Comparison of ENCODE assay signal across 17 cellular contexts in the genomic region with DNA sequence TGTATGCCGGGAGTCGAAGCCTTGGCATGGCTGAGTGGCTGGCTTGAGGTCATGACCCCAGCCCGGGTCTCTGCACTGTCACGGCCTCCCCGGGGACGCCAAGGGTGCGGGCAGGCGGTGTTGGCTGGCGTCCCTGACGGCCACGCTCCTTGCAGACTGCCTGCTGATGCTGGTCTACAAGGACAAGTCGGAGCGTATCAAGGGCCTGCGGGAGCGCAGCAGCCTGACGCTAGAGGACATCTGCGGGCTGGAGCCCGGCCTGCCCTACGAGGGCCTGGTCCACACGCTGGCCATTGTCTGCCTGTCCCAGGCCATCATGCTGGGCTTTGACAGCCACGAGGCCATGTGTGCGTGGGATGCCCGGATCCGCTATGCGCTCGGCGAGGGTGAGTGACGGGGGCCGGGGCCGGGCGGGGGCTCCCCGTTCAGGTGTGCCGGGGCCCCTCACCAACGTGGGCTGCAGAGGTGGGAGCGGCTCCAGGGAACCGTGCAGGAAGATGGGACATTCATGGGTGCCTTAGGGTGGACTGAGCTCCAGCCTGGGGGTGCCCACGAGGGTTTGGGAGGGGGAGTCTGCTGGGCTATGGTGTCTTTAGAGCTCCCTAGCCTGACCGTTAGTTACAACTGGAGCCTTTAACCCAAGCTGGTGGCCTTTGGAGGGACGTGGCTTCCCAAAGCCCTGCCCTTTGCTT. TPM values are rescaled to one million over a fixed set of nuclear protein-coding genes. Genes with fewer than 3 reads are reported as not detected.
A peak's percentile ranks its signal among the peaks of the same experiment; 100 is the strongest.
DNase-seq lines count a peak whose midpoint lies in the region; ATAC-seq and TF ChIP-seq lines count a peak whose summit lies in the region.
"Had no signal": no experiment of that assay in that cellular context is flagged by ENCODE, and none has a peak within 500 bp of the region (broad histone marks: within the 10 kb centered on the region; RNA-seq: fewer than 3 reads in every experiment).

No MANE protein-coding gene starts in this region.

- no peak overlapping the region for H3K23ac ChIP-seq in mesenchymal stem cell (ENCODE audit: low read length in 2 of 2)

- TF ChIP-seq POLR2A in gastrocnemius medialis (IDR thresholded peaks at IDR 0.05) = no peak

- H2BK5ac ChIP-seq in mesenchymal stem cell (ENCODE audit: low read depth, low read length, poor library complexity, severe bottlenecking) = no peak overlapping the region

- no peaks in the 10 kb centered on the region for H3K9me3 Mint-ChIP-seq in glutamatergic neuron (ENCODE audit: unreplicated experiment)

- no peak overlapping the region for H3K4me3 Mint-ChIP-seq in glutamatergic neuron (ENCODE audit: unreplicated experiment)

- H3K79me1 ChIP-seq in mesenchymal stem cell (replicated peaks; ENCODE audit: low read length, poor library complexity, severe bottlenecking) = no peaks in the 10 kb centered on the region

- no peak overlapping the region for H2AFZ ChIP-seq in mesenchymal stem cell (ENCODE audit: low read depth, low read length)
- H2AFZ ChIP-seq: GM23248 had no signal

- H3K4me2 ChIP-seq in mesenchymal stem cell (ENCODE audit: low read length, poor library complexity, severe bottlenecking) = no peak overlapping the region

- no peak overlapping the region for H2BK15ac ChIP-seq in mesenchymal stem cell (ENCODE audit: low read depth, poor library complexity, severe bottlenecking)

- in situ Hi-C loops in gastrocnemius medialis (cut with MboI; ENCODE audit: low sequenced_read_pairs in 4 of 4) = loop anchor here in 1 of 4 donors (25.0 kb wide), 1 partner anchor 261 kb away; no protein-coding TSS in a partner anchor

- H2BK120ac ChIP-seq in mesenchymal stem cell (ENCODE audit: low read depth, low read length) = no peak overlapping the region

- no peak overlapping the region for H3K14ac ChIP-seq in mesenchymal stem cell (ENCODE audit: low read length in 2 of 2)

- H3K27ac Mint-ChIP-seq in glutamatergic neuron (ENCODE audit: unreplicated experiment) = no peak overlapping the region

- peak overlapping the region; percentile 52 for H4K91ac ChIP-seq in mesenchymal stem cell (ENCODE audit: low read length)

- H3K9ac ChIP-seq in mesenchymal stem cell (ENCODE audit: low read length) = no peak overlapping the region
- H3K9ac ChIP-seq: GM23248 had no signal

- no peak overlapping the region for H3K18ac ChIP-seq in mesenchymal stem cell (ENCODE audit: low read depth in 1 of 2, low read length in 2 of 2)

- H3K4me3 ChIP-seq in WERI-Rb-1 (ENCODE audit: low read depth, low read length) (no peak overlapping the region), mesenchymal stem cell (ENCODE audit: insufficient read depth in 1 of 2, low read depth in 1 of 2, low read length in 2 of 2) (no peak overlapping the region), gastrocnemius medialis (no peak overlapping the region)
- H3K4me3 ChIP-seq: GM23248 had no signal

- DNase-seq in WERI-Rb-1 (peak; percentile 6), glutamatergic neuron (peak; percentile 14), mesenchymal stem cell (no peak), gastrocnemius medialis (peak in 1 of 2 donors; percentile 71)
- DNase-seq: DMS153; EL; GM23248; KG1; NCI-H1092; NCI-H226; NCI-H526 treated with DMSO at 0.1 percent for 48 hours; NK-92 treated with Interleukin-12 subunit alpha and Interleukin-12 subunit beta, amount 100 ng/mL, for 24 hours had no signal

- no peak overlapping the region for H2BK12ac ChIP-seq in mesenchymal stem cell (ENCODE audit: low read length in 2 of 2)

- peaks cover 1% of the 10 kb centered on the region for H3K4me1 Mint-ChIP-seq in glutamatergic neuron (ENCODE audit: low read depth, unreplicated experiment)

- no peak overlapping the region for H3K27ac ChIP-seq in WERI-Rb-1
- H3K27ac ChIP-seq in mesenchymal stem cell (ENCODE audit: low read length, poor library complexity, severe bottlenecking) = no peak overlapping the region
- peak overlapping the region; percentile 6 to 74 (median 53) for H3K27ac ChIP-seq in gastrocnemius medialis
- H3K27ac ChIP-seq: GM23248, RWPE1 had no signal

- no peak overlapping the region for H4K8ac ChIP-seq in mesenchymal stem cell (ENCODE audit: low read length)

- H3K36me3 Mint-ChIP-seq in glutamatergic neuron (ENCODE audit: unreplicated experiment) = no peaks in the 10 kb centered on the region

- peaks cover 5% of the 10 kb centered on the region for H3K27me3 Mint-ChIP-seq in glutamatergic neuron (ENCODE audit: unreplicated experiment)

- ATAC-seq in gastrocnemius medialis = peak in 1 of 2 donors; percentile 38
- no peak for ATAC-seq in GM21447 (IDR thresholded peaks at IDR 0.05; ENCODE audit: unreplicated experiment)
- no peak for ATAC-seq in HG03521 (IDR thresholded peaks at IDR 0.05; ENCODE audit: unreplicated experiment)
- no peak for ATAC-seq in HG03196 (IDR thresholded peaks at IDR 0.05; ENCODE audit: unreplicated experiment)

- no peak for TF ChIP-seq CTCF in WERI-Rb-1 (IDR thresholded peaks at IDR 0.05; ENCODE audit: low read depth, low read length)
- TF ChIP-seq CTCF in glutamatergic neuron (IDR thresholded peaks at IDR 0.05; ENCODE audit: partially characterized antibody, unreplicated experiment) = no peak
- no peak for TF ChIP-seq CTCF in gastrocnemius medialis (IDR thresholded peaks at IDR 0.05 in 4 of 5, conservative IDR thresholded peaks at IDR 0.05 in 1 of 5)

- WGBS in mesenchymal stem cell = 80% methylated on average over 39 of the region's 39 CpGs

- peaks cover 17% of the 10 kb centered on the region for H3K4me1 ChIP-seq in mesenchymal stem cell (ENCODE audit: control insufficient read depth, insufficient read depth, low read depth, low read length)
- peaks cover 0 to 30% of the 10 kb centered on the region in 2 donors for H3K4me1 ChIP-seq in gastrocnemius medialis

- no peaks in the 10 kb centered on the region for H3K9me3 ChIP-seq in WERI-Rb-1 (ENCODE audit: severe bottlenecking)
- H3K9me3 ChIP-seq in mesenchymal stem cell (ENCODE audit: control insufficient read depth, low read length) = no peaks in the 10 kb centered on the region
- H3K9me3 ChIP-seq in gastrocnemius medialis = no peaks in the 10 kb centered on the region

- no peaks in the 10 kb centered on the region for H3K27me3 ChIP-seq in WERI-Rb-1 (ENCODE audit: insufficient read depth, low read depth, severe bottlenecking)
- peaks cover 17 to 58% of the 10 kb centered on the region in 2 experiments for H3K27me3 ChIP-seq in mesenchymal stem cell (ENCODE audit: control insufficient read depth in 1 of 2, insufficient read depth in 1 of 2, low read length in 2 of 2)
- H3K27me3 ChIP-seq in gastrocnemius medialis = no peaks in the 10 kb centered on the region

- intact Hi-C loops in gastrocnemius medialis (cut with DNase I; ENCODE audit: low total_unique reads) = no loop called here

- H2AK5ac ChIP-seq in mesenchymal stem cell (ENCODE audit: low read length, severe bottlenecking) = no peak overlapping the region

- no peaks in the 10 kb centered on the region for H3K36me3 ChIP-seq in WERI-Rb-1
- no peaks in the 10 kb centered on the region for H3K36me3 ChIP-seq in mesenchymal stem cell (ENCODE audit: control insufficient read depth in 1 of 2, insufficient read depth in 2 of 2, low read depth in 1 of 2, low read length in 2 of 2)
- no peaks in the 10 kb centered on the region for H3K36me3 ChIP-seq in gastrocnemius medialis

- H3K4ac ChIP-seq in mesenchymal stem cell (ENCODE audit: low read depth in 1 of 2, low read length in 2 of 2) = no peak overlapping the region

RNA-seq across cellular contexts. Expression of gene DOK7, which starts 10.3 kb away (rescaled TPM):
- total RNA-seq in glutamatergic neuron (ENCODE audit: unreplicated experiment) (5.1 TPM), gastrocnemius medialis (10 to 100 TPM in 3 of 4 donors, 1 to 10 TPM in 1; 8.1 to 42.0 (median 13.2) TPM)
- not detected for polyA plus RNA-seq in mesenchymal stem cell (2013, experiment 1 of 2)
- polyA plus RNA-seq in mesenchymal stem cell (2013, experiment 2 of 2) = not detected
- total RNA-seq: GM23248 had no signal
- polyA plus RNA-seq: BJ, GM23248 had no signal

RNA-seq across cellular contexts. Expression of gene HGFAC, which starts 31.6 kb away (rescaled TPM):
- total RNA-seq in glutamatergic neuron (ENCODE audit: unreplicated experiment) (9.4 TPM), gastrocnemius medialis (under 1 TPM; 0.20 to 0.68 (median 0.59) TPM)
- 0.10 TPM for polyA plus RNA-seq in mesenchymal stem cell (2013, experiment 1 of 2)
- 0.01 TPM for polyA plus RNA-seq in mesenchymal stem cell (2013, experiment 2 of 2)
- total RNA-seq: GM23248 had no signal
- polyA plus RNA-seq: BJ, GM23248 had no signal

RNA-seq across cellular contexts. Expression of gene LRPAP1, which starts 58.8 kb away (rescaled TPM):
- total RNA-seq in glutamatergic neuron (ENCODE audit: unreplicated experiment) = 68.5 TPM
- polyA plus RNA-seq in mesenchymal stem cell (2013, experiment 1 of 2) = 119 TPM
- 122 TPM for polyA plus RNA-seq in mesenchymal stem cell (2013, experiment 2 of 2)
- 100 to 1,000 TPM in 2 of 4 donors, 10 to 100 TPM in 2; 65.0 to 131 (median 100) TPM for total RNA-seq in gastrocnemius medialis

Comparison
In these comparisons a context has a peak if more than half of its experiments do, and no peak if none do; other contexts are left out.
1. H3K27ac ChIP-seq: peak in gastrocnemius medialis (4 of 4); none in WERI-Rb-1 (single experiment) and mesenchymal stem cell (single experiment).